Comparison of ENCODE assay signal across 7 cellular contexts in the genomic region with DNA sequence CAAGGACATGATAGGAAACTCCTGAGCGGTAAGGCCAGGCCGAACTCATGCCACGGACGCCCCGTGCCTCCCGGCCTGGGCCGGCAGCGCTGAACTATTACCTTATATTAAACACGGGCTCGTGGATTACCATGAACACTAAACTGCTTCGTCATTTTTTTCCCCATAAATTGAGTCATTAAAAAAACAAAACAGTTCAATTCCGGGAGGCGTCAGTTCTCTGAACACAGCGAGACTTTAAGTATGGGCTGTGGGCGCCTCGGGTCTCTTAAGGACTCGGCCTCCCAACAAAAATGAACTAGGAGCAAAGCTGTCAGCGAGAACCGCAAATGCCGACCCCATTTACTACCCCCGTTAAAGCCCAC. TPM values are rescaled to one million over a fixed set of nuclear protein-coding genes. Genes with fewer than 3 reads are reported as not detected.
DNase-seq lines count a peak whose midpoint lies in the region; ATAC-seq, FAIRE-seq and TF ChIP-seq lines count a peak whose summit lies in the region.

No MANE protein-coding gene starts in this region.

- in situ Hi-C loops in K562 (cut with MboI) = no loop called here

- TF ChIP-seq CTCF in K562 (IDR thresholded peaks at IDR 0.05 in 2 of 3, conservative IDR thresholded peaks at IDR 0.05 in 1 of 3; ENCODE audit: insufficient read depth in 2 of 3, low read depth in 1 of 3, low read length in 3 of 3) = no peak
- TF ChIP-seq CTCF in kidney (IDR thresholded peaks at IDR 0.05; ENCODE audit: borderline replicate concordance, extremely low read depth, insufficient read depth) = no peak

- peak overlapping the region; percentile 78 for H3K4me2 ChIP-seq in K562 (ENCODE audit: insufficient read depth, low read length)

- intact Hi-C loops in K562 (cut with micrococcal nuclease) (loop anchor here (5.0 kb wide), 1 partner anchor 105 kb away; a partner anchor contains a TSS), kidney (cut with DNase I) (no loop called here)

- H3K9ac ChIP-seq in K562 (ENCODE audit: insufficient read depth in 1 of 2, low read depth in 2 of 2, low read length in 2 of 2) = peak overlapping the region; percentile 86 to 95
- peak overlapping the region; percentile 68 to 96 for H3K9ac ChIP-seq in kidney (ENCODE audit: low read length in 2 of 2)

- peak overlapping the region; percentile 70 for H3K27ac ChIP-seq in K562 (ENCODE audit: extremely low read depth, low read depth, low read length)
- H3K27ac ChIP-seq in kidney (ENCODE audit: low read depth in 2 of 2, low read length in 2 of 2) = peak overlapping the region; percentile 76 to 91

- no peak for TF ChIP-seq RAD21 in K562 (CRISPR knock-in tag; conservative IDR thresholded peaks at IDR 0.05 in 1 of 2, IDR thresholded peaks at IDR 0.05 in 1 of 2)

- WGBS in K562 (ENCODE audit: insufficient coverage, low coverage, missing lambda C conversion rate) = under 1% methylated on average over 20 of the region's 21 CpGs

- ATAC-seq in GM18502 (IDR thresholded peaks at IDR 0.05; ENCODE audit: poor library complexity, unreplicated experiment) (peak; percentile 0), K562 (peak; percentile 1; the same call in 2 of the 3 replicates), HG02840 (IDR thresholded peaks at IDR 0.05; ENCODE audit: low FRiP score, unreplicated experiment) (no peak)

- peak; percentile 79 for FAIRE-seq in K562 (lab: Jason Lieb, UNC)
- no peak for FAIRE-seq in kidney (lab: Jason Lieb, UNC)

- DNase-seq in NCI-H460 (ENCODE audit: extremely low read depth, low read depth) (peak; percentile 54), K562 (ENCODE audit: extremely low read depth in 1 of 4, low spot score in 3 of 4) (peak in 1 of 4 experiments; percentile 33), kidney (peak; percentile 80), DMS114 treated with DMSO at 0.1 percent for 48 hours (lab: John Stamatoyannopoulos, UW; ENCODE audit: unreplicated experiment) (no peak)
- peak; percentile 52 to 61 for DNase-seq in stimulated activated CD4-positive, alpha-beta T cell treated with anti-CD3 and anti-CD28 coated beads, Interleukin-2, amount 100 ng/mL, for 24 hours

- peaks cover 25% of the 10 kb centered on the region for H3K79me2 ChIP-seq in K562 (ENCODE audit: control insufficient read depth, insufficient read depth, low read length)

- H2AFZ ChIP-seq in K562 (ENCODE audit: low read depth, low read length) = peak overlapping the region; percentile 92

- peaks cover 0 to 10% of the 10 kb centered on the region in 2 experiments; a peak in 2 of 5 replicates for H3K27me3 ChIP-seq in K562 (ENCODE audit: control insufficient read depth in 2 of 2, insufficient read depth in 2 of 2, low read length in 2 of 2)

- TF ChIP-seq EP300 in K562 (IDR thresholded peaks at IDR 0.05; ENCODE audit: low read length) = no peak

- H3K9me3 ChIP-seq in K562 (replicated peaks; ENCODE audit: control insufficient read depth, insufficient read depth, low read depth, low read length) (no peaks in the 10 kb centered on the region), kidney (ENCODE audit: control insufficient read depth in 1 of 2, low read length in 2 of 2) (no peaks in the 10 kb centered on the region)

- CTCF ChIA-PET in K562 (lab: Yijun Ruan, JAX; ENCODE audit: low intra/inter-chr PET ratio) = no interaction called here

- POLR2A ChIA-PET in K562 (lab: Yijun Ruan, JAX) = interaction anchor here (0.6 to 2.4 kb wide), 12 partner anchors 8 to 613 kb away, joined by 3 to 10 read pairs (median 6); a partner anchor contains a TSS

- no peak for TF ChIP-seq POLR2A in K562 (conservative IDR thresholded peaks at IDR 0.05)

- no peaks in the 10 kb centered on the region for H4K20me1 ChIP-seq in K562 (replicated peaks; ENCODE audit: control insufficient read depth, insufficient read depth, low read length)

- BruUV-seq in K562 (replicated peaks; lab: Mats Ljungman, UMichigan) = no TSS peak

- H3K9me1 ChIP-seq in K562 (ENCODE audit: control insufficient read depth, insufficient read depth, low read length) = no peaks in the 10 kb centered on the region

- H3K4me1 ChIP-seq in K562 (replicated peaks in 1 of 2; ENCODE audit: control insufficient read depth in 2 of 2, insufficient read depth in 2 of 2, low read length in 2 of 2) (peaks cover 6 to 19% of the 10 kb centered on the region in 2 experiments; a peak in 4 of 5 replicates), kidney (ENCODE audit: control insufficient read depth in 1 of 2, insufficient read depth in 1 of 2, low read depth in 1 of 2, low read length in 2 of 2) (peaks cover 0 to 4% of the 10 kb centered on the region in 2 donors)

- peak overlapping the region; percentile 96 for H3K4me3 ChIP-seq in K562
- H3K4me3 ChIP-seq in kidney (ENCODE audit: low read length in 2 of 2) = peak overlapping the region; percentile 71 to 91

- peaks cover 33% of the 10 kb centered on the region for H3K36me3 ChIP-seq in K562 (ENCODE audit: control insufficient read depth, insufficient read depth, low read length)
- H3K36me3 ChIP-seq in kidney (ENCODE audit: control insufficient read depth in 1 of 2, insufficient read depth in 2 of 2, low read length in 2 of 2) = peaks cover 11 to 12% of the 10 kb centered on the region in 2 donors

TF ChIP-seq in K562, 482 proteins besides CTCF, POLR2A, EP300 and RAD21 (continues in another document):
- TF ChIP-seq, protein P1, sequence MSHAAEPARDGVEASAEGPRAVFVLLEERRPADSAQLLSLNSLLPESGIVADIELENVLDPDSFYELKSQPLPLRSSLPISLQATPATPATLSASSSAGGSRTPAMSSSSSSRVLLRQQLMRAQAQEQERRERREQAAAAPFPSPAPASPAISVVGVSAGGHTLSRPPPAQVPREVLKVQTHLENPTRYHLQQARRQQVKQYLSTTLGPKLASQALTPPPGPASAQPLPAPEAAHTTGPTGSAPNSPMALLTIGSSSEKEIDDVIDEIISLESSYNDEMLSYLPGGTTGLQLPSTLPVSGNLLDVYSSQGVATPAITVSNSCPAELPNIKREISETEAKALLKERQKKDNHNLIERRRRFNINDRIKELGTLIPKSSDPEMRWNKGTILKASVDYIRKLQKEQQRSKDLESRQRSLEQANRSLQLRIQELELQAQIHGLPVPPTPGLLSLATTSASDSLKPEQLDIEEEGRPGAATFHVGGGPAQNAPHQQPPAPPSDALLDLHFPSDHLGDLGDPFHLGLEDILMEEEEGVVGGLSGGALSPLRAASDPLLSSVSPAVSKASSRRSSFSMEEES (CRISPR knock-in tag; IDR thresholded peaks at IDR 0.05) = no peak
- no peak for TF ChIP-seq XRCC5 (IDR thresholded peaks at IDR 0.05; ENCODE audit: low read depth, low read length)
- no peak for TF ChIP-seq ZNF785 (CRISPR knock-in tag; IDR thresholded peaks at IDR 0.05)
- TF ChIP-seq, protein P2, sequence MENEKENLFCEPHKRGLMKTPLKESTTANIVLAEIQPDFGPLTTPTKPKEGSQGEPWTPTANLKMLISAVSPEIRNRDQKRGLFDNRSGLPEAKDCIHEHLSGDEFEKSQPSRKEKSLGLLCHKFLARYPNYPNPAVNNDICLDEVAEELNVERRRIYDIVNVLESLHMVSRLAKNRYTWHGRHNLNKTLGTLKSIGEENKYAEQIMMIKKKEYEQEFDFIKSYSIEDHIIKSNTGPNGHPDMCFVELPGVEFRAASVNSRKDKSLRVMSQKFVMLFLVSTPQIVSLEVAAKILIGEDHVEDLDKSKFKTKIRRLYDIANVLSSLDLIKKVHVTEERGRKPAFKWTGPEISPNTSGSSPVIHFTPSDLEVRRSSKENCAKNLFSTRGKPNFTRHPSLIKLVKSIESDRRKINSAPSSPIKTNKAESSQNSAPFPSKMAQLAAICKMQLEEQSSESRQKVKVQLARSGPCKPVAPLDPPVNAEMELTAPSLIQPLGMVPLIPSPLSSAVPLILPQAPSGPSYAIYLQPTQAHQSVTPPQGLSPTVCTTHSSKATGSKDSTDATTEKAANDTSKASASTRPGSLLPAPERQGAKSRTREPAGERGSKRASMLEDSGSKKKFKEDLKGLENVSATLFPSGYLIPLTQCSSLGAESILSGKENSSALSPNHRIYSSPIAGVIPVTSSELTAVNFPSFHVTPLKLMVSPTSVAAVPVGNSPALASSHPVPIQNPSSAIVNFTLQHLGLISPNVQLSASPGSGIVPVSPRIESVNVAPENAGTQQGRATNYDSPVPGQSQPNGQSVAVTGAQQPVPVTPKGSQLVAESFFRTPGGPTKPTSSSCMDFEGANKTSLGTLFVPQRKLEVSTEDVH (IDR thresholded peaks at IDR 0.05; ENCODE audit: low read depth, partially characterized antibody) = no peak
- TF ChIP-seq, protein P3, sequence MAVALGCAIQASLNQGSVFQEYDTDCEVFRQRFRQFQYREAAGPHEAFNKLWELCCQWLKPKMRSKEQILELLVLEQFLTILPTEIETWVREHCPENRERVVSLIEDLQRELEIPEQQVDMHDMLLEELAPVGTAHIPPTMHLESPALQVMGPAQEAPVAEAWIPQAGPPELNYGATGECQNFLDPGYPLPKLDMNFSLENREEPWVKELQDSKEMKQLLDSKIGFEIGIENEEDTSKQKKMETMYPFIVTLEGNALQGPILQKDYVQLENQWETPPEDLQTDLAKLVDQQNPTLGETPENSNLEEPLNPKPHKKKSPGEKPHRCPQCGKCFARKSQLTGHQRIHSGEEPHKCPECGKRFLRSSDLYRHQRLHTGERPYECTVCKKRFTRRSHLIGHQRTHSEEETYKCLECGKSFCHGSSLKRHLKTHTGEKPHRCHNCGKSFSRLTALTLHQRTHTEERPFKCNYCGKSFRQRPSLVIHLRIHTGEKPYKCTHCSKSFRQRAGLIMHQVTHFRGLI (CRISPR knock-in tag; IDR thresholded peaks at IDR 0.05) = no peak

RNA-seq across cellular contexts. Expression of a gene that starts 0.5 kb away (rescaled TPM):
- total RNA-seq in NCI-H460 (2014; rRNA removed; shearing (Covaris generic)) = 49.5 and 52.0 TPM in 2 replicates
- polyA plus RNA-seq in NCI-H460 (2014; cell fraction: nucleus; rRNA removed) = 50.7 and 53.0 TPM in 2 replicates
- 163 and 183 TPM in 2 replicates for total RNA-seq in K562 (2011; cell fraction: chromatin; rRNA removed; ENCODE audit: low replicate concordance)
- total RNA-seq in K562 (2011; cell fraction: nucleolus; rRNA removed) = 87.5 and 88.7 TPM in 2 replicates
- total RNA-seq in K562 (2011; cell fraction: nucleoplasm; rRNA removed) = 91.3 and 119 TPM in 2 replicates
- 44.0 and 48.8 TPM in 2 replicates for total RNA-seq in K562 (2014; rRNA removed)
- 37.2 and 39.7 TPM in 2 replicates for total RNA-seq in K562 (2014; rRNA removed; fragmentation: Illumina TruSeq; extraction: Trizol)
- total RNA-seq in K562 (2015; rRNA removed; fragmentation: Illumina TruSeq; extraction: Trizol) = 43.6 and 47.2 TPM in 2 replicates
- total RNA-seq in K562 (2021) = 63.4 and 70.4 TPM in 2 replicates
- 36.9 and 47.9 TPM in 2 replicates for polyA plus RNA-seq in K562 (2011; rRNA removed)
- polyA plus RNA-seq in K562 (2011; cell fraction: cytosol; rRNA removed) = 40.0 and 41.1 TPM in 2 replicates
- 186 and 189 TPM in 2 replicates for polyA plus RNA-seq in K562 (2011; cell fraction: nucleus; rRNA removed)
- 49.8 and 55.3 TPM in 2 replicates for polyA plus RNA-seq in K562 (2012)
- 60.4 and 69.6 TPM in 2 replicates for polyA plus RNA-seq in K562 (2014; fragmentation: Illumina TruSeq; extraction: Trizol)
- polyA plus RNA-seq in K562 (2014; fragmentation: Nextera tagmentation; extraction: Ambion mirVana) = 10 to 100 TPM; 21.1 to 29.2 TPM
- polyA plus RNA-seq in K562 (2014; rRNA removed) = 34.2 and 35.0 TPM in 2 replicates
- 41.6 and 42.9 TPM in 2 replicates for polyA minus RNA-seq in K562 (2011; rRNA and poly(A)+ RNA removed)
- 38.5 and 39.2 TPM in 2 replicates for polyA minus RNA-seq in K562 (2011; cell fraction: cytosol; rRNA and poly(A)+ RNA removed)
- 48.2 and 73.2 TPM in 2 replicates for polyA minus RNA-seq in K562 (2011; cell fraction: nucleus; rRNA and poly(A)+ RNA removed)
- 60.7 TPM for total RNA-seq in kidney
- 28.8 TPM for polyA plus RNA-seq in kidney (ENCODE audit: insufficient read depth, low read depth, low replicate concordance)
